Comparison of ENCODE assay signal across 28 cellular contexts in genomic region chr16:75095204-75095621, GRCh38. TPM values are rescaled to one million over a fixed set of nuclear protein-coding genes. Genes with fewer than 3 reads are reported as not detected.
DNase-seq lines count a peak whose midpoint lies in the region; ATAC-seq, FAIRE-seq and TF ChIP-seq lines count a peak whose summit lies in the region.
"Had no signal": no experiment of that assay in that cellular context is flagged by ENCODE, and none has a peak within 500 bp of the region (broad histone marks: within the 10 kb centered on the region; RNA-seq: fewer than 3 reads in every experiment).

No MANE protein-coding gene starts in this region.

- intact Hi-C loops in GM12878 (cut with micrococcal nuclease; ENCODE audit: unreplicated experiment), result no loop called here
- intact Hi-C loops in activated CD4-positive, alpha-beta memory T cell treated with anti-CD3 and anti-CD28 coated beads for 36 hours (cut with micrococcal nuclease), result loop anchor here (5.0 kb wide), 1 partner anchor 33 kb away; no protein-coding TSS in a partner anchor

- H3K36me3 Mint-ChIP-seq in memory B cell, result no peaks in the 10 kb centered on the region
- H3K36me3 Mint-ChIP-seq in activated CD4-positive, alpha-beta memory T cell treated with anti-CD3 and anti-CD28 coated beads for 36 hours, result peaks cover 3% of the 10 kb centered on the region
- H3K36me3 Mint-ChIP-seq: naive B cell; stimulated activated memory B cell treated with anti-CD40 and anti-IgM and Interleukin-4, amounts not matched to agents 10 μg/mL and 1 μg/mL and 100 μg/mL, for 72 hours had no signal

- CTCF ChIA-PET in GM12878 (lab: Yijun Ruan, JAX), result interaction anchor here (1.8 kb wide), 1 partner anchor 16 kb away, joined by 6 read pairs; no protein-coding TSS in a partner anchor
- CTCF ChIA-PET in activated CD4-positive, alpha-beta memory T cell treated with anti-CD3 and anti-CD28 coated beads for 36 hours (lab: Charles Lee), result interaction anchor here (0.7 to 1.1 kb wide), 2 partner anchors 14 to 16 kb away, joined by 3 read pairs; no protein-coding TSS in a partner anchor

- FAIRE-seq in GM12878 (lab: Jason Lieb, UNC), result no peak
- FAIRE-seq: astrocyte, GM19239, K562 had no signal

- WGBS in GM12878 (ENCODE audit: insufficient coverage, insufficient replicate concordance, low lambda C conversion rate, missing lambda C conversion rate), result 62% methylated on average over 12 of the region's 14 CpGs

- TF ChIP-seq EP300 in GM12878 (IDR thresholded peaks at IDR 0.05; ENCODE audit: borderline replicate concordance in 1 of 2, control insufficient read depth in 1 of 2, low read depth in 2 of 2, low read length in 2 of 2), result no peak

- H3K27me3 Mint-ChIP-seq in memory B cell, result no peaks in the 10 kb centered on the region
- no peaks in the 10 kb centered on the region for H3K27me3 Mint-ChIP-seq in activated CD4-positive, alpha-beta memory T cell treated with anti-CD3 and anti-CD28 coated beads for 36 hours
- H3K27me3 Mint-ChIP-seq: activated CD4-positive, alpha-beta T cell treated with anti-CD3 and anti-CD28 coated beads, Interleukin-2, amount 10 ng/mL, durations not matched to agents 7 days and 5 days; activated naive CD8-positive, alpha-beta T cell treated with anti-CD3 and anti-CD28 coated beads, Interleukin-2, amount 10 ng/mL, durations not matched to agents 7 days and 5 days; stimulated activated memory B cell treated with anti-CD40 and anti-IgM and Interleukin-4, amounts not matched to agents 10 μg/mL and 1 μg/mL and 100 μg/mL, for 72 hours had no signal

- RAD21 ChIA-PET in GM12878 (lab: Charles Lee; ENCODE audit: unreplicated experiment), result no interaction called here

- no peaks in the 10 kb centered on the region for H3K27me3 ChIP-seq in BLaER1 treated with 17β-estradiol and CSF1 and Interleukin-3, amounts not matched to agents 10 nM and 100 nM
- H3K27me3 ChIP-seq in H7 (ENCODE audit: control insufficient read depth, insufficient read depth, low read length) (no peaks in the 10 kb centered on the region), GM12878 (replicated peaks in 1 of 2; ENCODE audit: control insufficient read depth in 2 of 2, insufficient read depth in 2 of 2, low read length in 1 of 2) (no peaks in the 10 kb centered on the region)
- H3K27me3 ChIP-seq: BE2C, heart left ventricle, Peyer's patch, right atrium auricular region, SJSA1, uterus had no signal

- SMC1A ChIA-PET in GM12878 (lab: Charles Lee; ENCODE audit: uncharacterized antibody, unreplicated experiment), result no interaction called here

- POLR2A ChIA-PET in GM12878 (lab: Charles Lee), result no interaction called here
- POLR2A ChIA-PET in activated CD4-positive, alpha-beta memory T cell treated with anti-CD3 and anti-CD28 coated beads for 36 hours (lab: Charles Lee), result no interaction called here

- no TSS peak for BruUV-seq in GM12878 (replicated peaks; lab: Mats Ljungman, UMichigan)

- H3K27ac Mint-ChIP-seq in memory B cell, result no peak overlapping the region
- H3K27ac Mint-ChIP-seq in activated CD4-positive, alpha-beta memory T cell treated with anti-CD3 and anti-CD28 coated beads for 36 hours, result no peak overlapping the region
- H3K27ac Mint-ChIP-seq: activated CD4-positive, alpha-beta T cell treated with anti-CD3 and anti-CD28 coated beads, Interleukin-2, amount 10 ng/mL, durations not matched to agents 7 days and 5 days; activated naive CD8-positive, alpha-beta T cell treated with anti-CD3 and anti-CD28 coated beads, Interleukin-2, amount 10 ng/mL, durations not matched to agents 7 days and 5 days; stimulated activated memory B cell treated with anti-CD40 and anti-IgM and Interleukin-4, amounts not matched to agents 10 μg/mL and 1 μg/mL and 100 μg/mL, for 72 hours had no signal

- H3K4me1 ChIP-seq in BLaER1 treated with 17β-estradiol and CSF1 and Interleukin-3, amounts not matched to agents 10 nM and 100 nM, result peaks cover 35 to 92% (median 87%) of the 10 kb centered on the region in 10 experiments
- peaks cover 23% of the 10 kb centered on the region for H3K4me1 ChIP-seq in GM12878 (ENCODE audit: control insufficient read depth, insufficient read depth, low read length)

- peak overlapping the region in 6 of 11 experiments; percentile 11 to 58 (median 48); a peak in 9 of 22 replicates for H3K27ac ChIP-seq in BLaER1 treated with 17β-estradiol and CSF1 and Interleukin-3, amounts not matched to agents 10 nM and 100 nM
- H3K27ac ChIP-seq in GM12878 (ENCODE audit: control insufficient read depth, insufficient read depth), result no peak overlapping the region
- H3K27ac ChIP-seq: heart left ventricle, Peyer's patch, right atrium auricular region, SJSA1, uterus had no signal

- TF ChIP-seq RAD21 in GM12878 (IDR thresholded peaks at IDR 0.05; ENCODE audit: insufficient read depth, low read depth, low read length), result no peak

- peak; percentile 59 for ATAC-seq in GM12878
- peak; percentile 50 for ATAC-seq in memory B cell (ENCODE audit: low read depth)
- ATAC-seq in HG03159 (IDR thresholded peaks at IDR 0.05; ENCODE audit: unreplicated experiment), result no peak
- ATAC-seq: heart left ventricle; K562; stimulated activated memory B cell treated with anti-CD40 and anti-IgM and Interleukin-4, amounts not matched to agents 10 μg/mL and 1 μg/mL and 100 μg/mL, for 72 hours had no signal

- H3K9me3 ChIP-seq in BLaER1 treated with 17β-estradiol and CSF1 and Interleukin-3, amounts not matched to agents 10 nM and 100 nM (replicated peaks in 1 of 11), result no peaks in the 10 kb centered on the region
- H3K9me3 ChIP-seq in GM12878 (replicated peaks; ENCODE audit: control insufficient read depth, insufficient read depth, low read length), result no peaks in the 10 kb centered on the region
- H3K9me3 ChIP-seq: BE2C, heart left ventricle, Peyer's patch, right atrium auricular region, SJSA1, uterus had no signal

- no peak overlapping the region for H3K4me3 Mint-ChIP-seq in memory B cell
- H3K4me3 Mint-ChIP-seq in activated CD4-positive, alpha-beta memory T cell treated with anti-CD3 and anti-CD28 coated beads for 36 hours, result no peak overlapping the region
- H3K4me3 Mint-ChIP-seq: activated CD4-positive, alpha-beta T cell treated with anti-CD3 and anti-CD28 coated beads, Interleukin-2, amount 10 ng/mL, durations not matched to agents 7 days and 5 days; activated naive CD8-positive, alpha-beta T cell treated with anti-CD3 and anti-CD28 coated beads, Interleukin-2, amount 10 ng/mL, durations not matched to agents 7 days and 5 days; naive B cell; stimulated activated memory B cell treated with anti-CD40 and anti-IgM and Interleukin-4, amounts not matched to agents 10 μg/mL and 1 μg/mL and 100 μg/mL, for 72 hours had no signal

- no peaks in the 10 kb centered on the region for H3K9me3 Mint-ChIP-seq in memory B cell
- no peaks in the 10 kb centered on the region for H3K9me3 Mint-ChIP-seq in activated CD4-positive, alpha-beta memory T cell treated with anti-CD3 and anti-CD28 coated beads for 36 hours
- H3K9me3 Mint-ChIP-seq: activated CD4-positive, alpha-beta T cell treated with anti-CD3 and anti-CD28 coated beads, Interleukin-2, amount 10 ng/mL, durations not matched to agents 7 days and 5 days; activated naive CD8-positive, alpha-beta T cell treated with anti-CD3 and anti-CD28 coated beads, Interleukin-2, amount 10 ng/mL, durations not matched to agents 7 days and 5 days; naive B cell; stimulated activated memory B cell treated with anti-CD40 and anti-IgM and Interleukin-4, amounts not matched to agents 10 μg/mL and 1 μg/mL and 100 μg/mL, for 72 hours had no signal

- DNase-seq in H7, result peak; percentile 59
- DNase-seq in GM12878 (ENCODE audit: low read depth, low spot score), result no peak
- DNase-seq in memory B cell (ENCODE audit: low spot score in 2 of 2), result no peak
- DNase-seq in activated CD4-positive, alpha-beta memory T cell treated with anti-CD3 and anti-CD28 coated beads for 36 hours, result no peak
- DNase-seq in OCI-M1 (lab: John Stamatoyannopoulos, UW), result no peak
- DNase-seq in activated gamma-delta T cell treated with Interleukin-2 at 50 U/mL for 16 hours, result no peak
- DNase-seq: activated CD4-positive, alpha-beta T cell treated with anti-CD3 and anti-CD28 coated beads, Interleukin-2, amount 10 ng/mL, durations not matched to agents 7 days and 5 days; activated effector memory CD4-positive, alpha-beta T cell treated with Interleukin-2 at 50 U/mL for 16 hours; activated naive CD8-positive, alpha-beta T cell treated with anti-CD3 and anti-CD28 coated beads, Interleukin-2, amount 10 ng/mL, durations not matched to agents 7 days and 5 days; BE2C; Calu3; heart left ventricle; mesendoderm; naive B cell; NCI-H146; NCI-H2171 treated with DMSO at 0.1 percent for 48 hours; NCI-H526; Peyer's patch; stimulated activated CD4-positive, alpha-beta T cell treated with anti-CD3 and anti-CD28 coated beads, Interleukin-4, amount 100 ng/mL, for 1 hour; uterus had no signal

- no peaks in the 10 kb centered on the region; the same call in 1 of the 2 replicates for H3K79me2 ChIP-seq in GM12878 (ENCODE audit: control insufficient read depth, insufficient read depth, low read length)

- H3K4me3 ChIP-seq in BLaER1 treated with 17β-estradiol and CSF1 and Interleukin-3, amounts not matched to agents 10 nM and 100 nM, result no peak overlapping the region
- H3K4me3 ChIP-seq in H7 (ENCODE audit: insufficient read depth, low read depth, low read length) (no peak overlapping the region), GM12878 (no peak overlapping the region)
- H3K4me3 ChIP-seq: heart left ventricle, K562, Peyer's patch, right atrium auricular region, SJSA1, uterus had no signal

- TF ChIP-seq POLR2A in GM12878 (IDR thresholded peaks at IDR 0.05; ENCODE audit: low read depth, low read length), result no peak

- peak overlapping the region in 5 of 11 experiments; percentile 5 to 57 (median 43); a peak in 8 of 22 replicates for H3K9ac ChIP-seq in BLaER1 treated with 17β-estradiol and CSF1 and Interleukin-3, amounts not matched to agents 10 nM and 100 nM
- no peak overlapping the region for H3K9ac ChIP-seq in GM12878 (ENCODE audit: control insufficient read depth, insufficient read depth, low read length)

- peaks cover 3% of the 10 kb centered on the region for H3K4me1 Mint-ChIP-seq in memory B cell
- H3K4me1 Mint-ChIP-seq in activated CD4-positive, alpha-beta memory T cell treated with anti-CD3 and anti-CD28 coated beads for 36 hours (ENCODE audit: low read depth), result peaks cover 52% of the 10 kb centered on the region

- in situ Hi-C loops in GM12878 (cut with MboI), result no loop called here

- peak overlapping the region; percentile 30 to 93 (median 75); a peak in 21 of 22 replicates for H3K4me2 ChIP-seq in BLaER1 treated with 17β-estradiol and CSF1 and Interleukin-3, amounts not matched to agents 10 nM and 100 nM
- no peak overlapping the region for H3K4me2 ChIP-seq in GM12878 (ENCODE audit: control insufficient read depth, insufficient read depth)

- H2AFZ ChIP-seq in GM12878 (ENCODE audit: control insufficient read depth, low read depth, low read length), result no peak overlapping the region

- TF ChIP-seq CTCF in GM12878 (IDR thresholded peaks at IDR 0.05 in 2 of 3, conservative IDR thresholded peaks at IDR 0.05 in 1 of 3; ENCODE audit: control insufficient read depth in 2 of 3, extremely low read depth in 1 of 3, insufficient read depth in 1 of 3, low read depth in 3 of 3, low read length in 3 of 3), result 0 out of 6 replicates have a peak, but pooled peaks of 1 of the 3 experiments have one; percentile 17

- peaks cover 7 to 45% (median 28%) of the 10 kb centered on the region in 11 experiments; a peak in 20 of 22 replicates for H3K36me3 ChIP-seq in BLaER1 treated with 17β-estradiol and CSF1 and Interleukin-3, amounts not matched to agents 10 nM and 100 nM
- peaks cover 2% of the 10 kb centered on the region; the same call in 1 of the 2 replicates for H3K36me3 ChIP-seq in H7 (replicated peaks; ENCODE audit: control insufficient read depth, insufficient read depth, low read length)
- H3K36me3 ChIP-seq in GM12878 (ENCODE audit: control insufficient read depth in 2 of 2, insufficient read depth in 2 of 2, low read length in 1 of 2), result no peaks in the 10 kb centered on the region
- H3K36me3 ChIP-seq: BE2C, SJSA1, uterus had no signal

- H4K20me1 ChIP-seq in BLaER1 treated with 17β-estradiol and CSF1 and Interleukin-3, amounts not matched to agents 10 nM and 100 nM, result peaks cover 0 to 100% (median 85%) of the 10 kb centered on the region in 11 experiments; a peak in 17 of 22 replicates
- H4K20me1 ChIP-seq in GM12878 (ENCODE audit: control insufficient read depth, insufficient read depth), result no peaks in the 10 kb centered on the region

RNA-seq across cellular contexts. Expression of gene LDHD, which starts 21.4 kb away (rescaled TPM):
- 10.4 and 13.7 TPM in 2 replicates for total RNA-seq in H7 (2014; rRNA removed; shearing (Covaris generic))
- not detected in 2 replicates for total RNA-seq in GM12878 (2013; cell fraction: nucleolus; rRNA removed)
- total RNA-seq in GM12878 (2014; rRNA removed) (not detected in 2 replicates), GM12878 (2014; rRNA removed; fragmentation: Illumina TruSeq; extraction: Trizol) (not detected in 2 replicates), GM12878 (2021) (0.10 TPM in 1 of 2 replicates, not detected in the other)
- not detected for polyA plus RNA-seq in GM12878 (2011; ENCODE audit: low read depth)
- polyA plus RNA-seq in GM12878 (2011; rRNA removed) (not detected in 2 replicates), GM12878 (2014; fragmentation: Illumina TruSeq; extraction: Trizol) (not detected in 2 replicates), GM12878 (2014; fragmentation: Nextera tagmentation; extraction: Ambion mirVana) (not detected), GM12878 (2014; rRNA removed) (0.04 and 0.12 TPM in 2 replicates), GM12878 (2016; fragmentation: Nextera tagmentation; extraction: Ambion mirVana) (not detected)
- polyA plus RNA-seq in GM12878 (2011; cell fraction: cytosol; rRNA removed), result not detected in 2 replicates
- not detected in 2 replicates for polyA plus RNA-seq in GM12878 (2011; cell fraction: nucleus; rRNA removed)
- polyA plus RNA-seq in GM12878 (2012), result not detected in 2 replicates
- not detected in 2 replicates for polyA minus RNA-seq in GM12878 (2011; rRNA and poly(A)+ RNA removed)
- not detected in 2 replicates for polyA minus RNA-seq in GM12878 (2011; cell fraction: cytosol; rRNA and poly(A)+ RNA removed)
- polyA minus RNA-seq in GM12878 (2011; cell fraction: nucleus; rRNA and poly(A)+ RNA removed), result not detected in 2 replicates
- total RNA-seq in activated CD4-positive, alpha-beta memory T cell treated with anti-CD3 and anti-CD28 coated beads for 36 hours, result under 1 TPM; 0.43 to 0.75 TPM
- total RNA-seq: activated naive CD8-positive, alpha-beta T cell treated with anti-CD3 and anti-CD28 coated beads, Interleukin-2, amount 10 ng/mL, durations not matched to agents 7 days and 5 days; astrocyte had no signal

RNA-seq across cellular contexts. Expression of gene ZFP1, which starts 53.1 kb away (rescaled TPM):
- total RNA-seq in H7 (2014; rRNA removed; shearing (Covaris generic)), result 6.1 and 9.7 TPM in 2 replicates
- 17.0 and 17.3 TPM in 2 replicates for total RNA-seq in GM12878 (2013; cell fraction: nucleolus; rRNA removed)
- total RNA-seq in GM12878 (2014; rRNA removed), result 12.8 and 15.1 TPM in 2 replicates
- 15.3 and 15.5 TPM in 2 replicates for total RNA-seq in GM12878 (2014; rRNA removed; fragmentation: Illumina TruSeq; extraction: Trizol)
- total RNA-seq in GM12878 (2021), result 13.5 and 14.5 TPM in 2 replicates
- 3.3 TPM for polyA plus RNA-seq in GM12878 (2011; ENCODE audit: low read depth)
- 16.4 and 21.8 TPM in 2 replicates for polyA plus RNA-seq in GM12878 (2011; rRNA removed)
- 6.4 and 6.8 TPM in 2 replicates for polyA plus RNA-seq in GM12878 (2011; cell fraction: cytosol; rRNA removed)
- polyA plus RNA-seq in GM12878 (2011; cell fraction: nucleus; rRNA removed), result 4.7 and 5.4 TPM in 2 replicates
- polyA plus RNA-seq in GM12878 (2012), result 7.7 and 10.3 TPM in 2 replicates
- polyA plus RNA-seq in GM12878 (2014; fragmentation: Illumina TruSeq; extraction: Trizol), result 12.4 and 14.1 TPM in 2 replicates
- 1 to 10 TPM; 3.5 to 3.6 TPM for polyA plus RNA-seq in GM12878 (2014; fragmentation: Nextera tagmentation; extraction: Ambion mirVana)
- 4.9 and 6.4 TPM in 2 replicates for polyA plus RNA-seq in GM12878 (2014; rRNA removed)
- polyA plus RNA-seq in GM12878 (2016; fragmentation: Nextera tagmentation; extraction: Ambion mirVana), result 10 to 100 TPM; 14.9 to 17.6 TPM
- 12.1 and 13.2 TPM in 2 replicates for polyA minus RNA-seq in GM12878 (2011; rRNA and poly(A)+ RNA removed)
- 9.6 and 10.6 TPM in 2 replicates for polyA minus RNA-seq in GM12878 (2011; cell fraction: cytosol; rRNA and poly(A)+ RNA removed)
- 3.2 and 4.0 TPM in 2 replicates for polyA minus RNA-seq in GM12878 (2011; cell fraction: nucleus; rRNA and poly(A)+ RNA removed)
- 10 to 100 TPM; 17.2 to 19.4 TPM for total RNA-seq in activated CD4-positive, alpha-beta memory T cell treated with anti-CD3 and anti-CD28 coated beads for 36 hours
